18 cellular contexts compared by ENCODE assay signal in genomic region chr4:77500801-77501200, GRCh38.
"Had no signal": no experiment of that assay in that cellular context is flagged by ENCODE, and none has a peak within 500 bp of the region (broad histone marks: within the 10 kb centered on the region; RNA-seq: fewer than 3 reads in every experiment).

No MANE protein-coding gene starts in this region.

- H3K27me3 ChIP-seq: colonic mucosa, sigmoid colon, spleen had no signal

- H3K36me3 ChIP-seq: colonic mucosa, sigmoid colon, spleen had no signal

- FAIRE-seq: keratinocyte, TTC549 had no signal

- DNase-seq: activated CD4-positive, alpha-beta memory T cell treated with anti-CD3 and anti-CD28 coated beads for 36 hours; activated CD4-positive, alpha-beta T cell treated with anti-CD3 and anti-CD28 coated beads for 4 hours; activated naive CD4-positive, alpha-beta T cell; activated naive CD8-positive, alpha-beta T cell treated with anti-CD3 and anti-CD28 coated beads for 36 hours; amygdala; colonic mucosa; endodermal cell; foreskin keratinocyte; glutamatergic neuron; hypothalamus; sigmoid colon; spleen; stimulated activated CD4-positive, alpha-beta T cell treated with anti-CD3 and anti-CD28 coated beads, Interleukin-4, amount 100 ng/mL, for 4 hours; stimulated activated naive B cell treated with anti-CD40 and anti-IgM and Interleukin-4, amounts not matched to agents 10 μg/mL and 1 μg/mL and 100 μg/mL, for 72 hours had no signal

- H3K27ac ChIP-seq: colonic mucosa, epithelial cell of prostate, foreskin keratinocyte, sigmoid colon, spleen had no signal

- H3K4me3 ChIP-seq: colonic mucosa, lung, sigmoid colon, spleen had no signal

- H3K9me3 ChIP-seq: colonic mucosa, sigmoid colon, spleen had no signal

- H3K4me1 ChIP-seq: colonic mucosa, foreskin keratinocyte, sigmoid colon, spleen had no signal
